ENCODE assay signal across 8 cellular contexts in the genomic region with DNA sequence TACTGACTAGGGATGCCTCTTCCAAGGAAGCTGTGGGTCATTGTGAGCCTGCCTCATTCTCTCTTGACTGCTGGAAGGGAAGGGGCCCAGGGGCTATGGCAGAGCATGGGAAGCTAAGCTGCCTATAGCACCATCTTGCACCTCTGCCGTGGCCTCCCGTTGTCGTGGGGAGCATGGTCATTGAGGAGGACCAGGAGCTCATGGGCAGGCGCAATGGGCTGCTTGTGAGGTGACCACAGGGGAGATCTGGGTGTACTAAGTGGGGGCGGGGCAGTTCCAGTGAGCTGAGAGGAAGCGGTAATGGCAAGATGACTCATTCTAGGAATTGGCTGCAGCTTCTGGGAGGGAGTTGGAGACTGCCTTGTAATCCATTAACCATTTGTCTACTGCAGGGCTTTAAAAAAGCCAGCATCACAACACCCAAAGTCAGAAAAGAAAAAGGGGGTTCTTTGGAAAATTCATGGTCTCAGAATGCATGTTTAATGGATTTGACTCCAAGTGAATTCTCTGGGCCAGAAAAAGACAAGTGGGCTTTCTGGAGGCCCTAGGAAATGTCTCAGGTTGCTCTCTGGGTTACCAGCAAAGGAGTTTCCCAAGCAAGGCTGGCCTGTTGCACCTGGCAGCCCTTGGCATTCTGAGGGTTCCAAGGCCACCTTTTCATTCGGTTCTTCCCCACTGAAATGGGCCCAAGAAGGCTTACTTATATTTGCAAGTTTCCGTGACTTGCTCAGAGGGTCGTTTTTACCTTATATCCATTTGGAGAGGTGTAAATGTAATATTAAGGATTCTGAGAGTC. TPM values are rescaled to one million over a fixed set of nuclear protein-coding genes. Genes with fewer than 3 reads are reported as not detected.
DNase-seq lines count a peak whose midpoint lies in the region; ATAC-seq and TF ChIP-seq lines count a peak whose summit lies in the region.

No MANE protein-coding gene starts in this region.

- POLR2A ChIA-PET in IMR-90 (lab: Charles Lee; ENCODE audit: unreplicated experiment) = interaction anchor here (0.5 to 1.0 kb wide), 3 partner anchors 50 to 148 kb away, joined by 3 to 5 read pairs (median 3); no protein-coding TSS in a partner anchor

- H2AK5ac ChIP-seq in IMR-90 (ENCODE audit: low read depth, low read length) = peak overlapping the region; percentile 83

- H2BK20ac ChIP-seq in IMR-90 (ENCODE audit: low read depth, low read length) = peak overlapping the region; percentile 84

- H3K27me3 ChIP-seq in IMR-90 (ENCODE audit: control insufficient read depth, insufficient read depth, low read length) = no peaks in the 10 kb centered on the region

- H4K91ac ChIP-seq in IMR-90 (ENCODE audit: insufficient read depth, low read depth, low read length) = peak overlapping the region; percentile 82

- peak overlapping the region; percentile 67 for H3K18ac ChIP-seq in IMR-90 (ENCODE audit: low read depth, low read length)

- TF ChIP-seq CTCF in IMR-90 (conservative IDR thresholded peaks at IDR 0.05; ENCODE audit: low read depth, low read length) = no peak
- TF ChIP-seq CTCF in WI38 (IDR thresholded peaks at IDR 0.05; ENCODE audit: low read depth, low read length) = no peak

- peaks cover 27% of the 10 kb centered on the region for H3K4me1 ChIP-seq in IMR-90 (ENCODE audit: control insufficient read depth, insufficient read depth, low read length)

- H3K23ac ChIP-seq in IMR-90 (ENCODE audit: low read depth, low read length) = peak overlapping the region; percentile 53; the same call in 1 of the 2 replicates

- CTCF ChIA-PET in IMR-90 (lab: Yijun Ruan, JAX) = interaction anchor here (0.8 to 2.1 kb wide), 3 partner anchors 53 to 148 kb away, joined by 3 to 7 read pairs (median 3); no protein-coding TSS in a partner anchor

- peak overlapping the region; percentile 29 for H3K14ac ChIP-seq in IMR-90 (replicated peaks; ENCODE audit: low read depth, low read length)

- H3K79me1 ChIP-seq in IMR-90 (ENCODE audit: low read depth in 1 of 2, low read length in 2 of 2) = peaks cover 21 to 77% of the 10 kb centered on the region in 2 experiments

- H3K36me3 ChIP-seq in IMR-90 (ENCODE audit: control insufficient read depth, insufficient read depth, low read length) = peaks cover 16% of the 10 kb centered on the region

- in situ Hi-C loops in IMR-90 (cut with MboI; ENCODE audit: low sequenced_read_pairs) = loop anchor here (5.0 kb wide), 1 partner anchor 149 kb away; no protein-coding TSS in a partner anchor

- no TSS peak for BruUV-seq in IMR-90 (replicated peaks; lab: Mats Ljungman, UMichigan)

- intact Hi-C loops in IMR-90 (cut with micrococcal nuclease) = loop anchor here (1.0 kb wide), 1 partner anchor 46 kb away; no protein-coding TSS in a partner anchor

- H2BK15ac ChIP-seq in IMR-90 (ENCODE audit: low read depth, low read length) = peak overlapping the region; percentile 64; the same call in 2 of the 3 replicates

- H3K4me2 ChIP-seq in IMR-90 (ENCODE audit: low read depth, low read length) = peak overlapping the region; percentile 81

- H3K9me1 ChIP-seq in IMR-90 (ENCODE audit: insufficient read depth, low read length) = peaks cover 26% of the 10 kb centered on the region

- ATAC-seq in IMR-90 (ENCODE audit: low read depth) = peak; percentile 12

- peak overlapping the region; percentile 69 for H4K5ac ChIP-seq in IMR-90 (ENCODE audit: low read depth, low read length)

- dilution Hi-C loops in IMR-90 (cut with HindIII; ENCODE audit: low sequenced_read_pairs, unreplicated experiment) = no loop called here

- peaks cover 85% of the 10 kb centered on the region for H4K20me1 ChIP-seq in IMR-90 (ENCODE audit: insufficient read depth, low read length)

- H3K4ac ChIP-seq in IMR-90 (ENCODE audit: low read depth, low read length) = peak overlapping the region; percentile 76

- WGBS in IMR-90 (ENCODE audit: extremely low coverage in 2 of 2, insufficient read length in 1 of 2), 2 experiments = 0% methylated on average over 3 of the region's 9 CpGs; no CpG with 5 or more reads in 1 of the 2 experiments

- DNase-seq in activated gamma-delta T cell treated with Interleukin-2 at 50 U/mL for 16 hours (peak; percentile 41), activated gamma-delta T cell (lab: John Stamatoyannopoulos, UW) (no peak), IMR-90 (peak; percentile 95), left kidney (ENCODE audit: low read depth, low spot score) (peak; percentile 83), NCI-H510A (lab: John Stamatoyannopoulos, UW) (no peak)
- peak; percentile 45 to 58 for DNase-seq in stimulated activated CD4-positive, alpha-beta T cell treated with anti-CD3 and anti-CD28 coated beads, Interleukin-4, amount 100 ng/mL, for 4 hours

- peak overlapping the region; percentile 48; the same call in 1 of the 2 replicates for H3K56ac ChIP-seq in IMR-90 (ENCODE audit: extremely low read depth, insufficient read depth, low read length)

- peak overlapping the region; percentile 67 for H2BK120ac ChIP-seq in IMR-90 (ENCODE audit: low read depth, low read length)

- H3K9me3 ChIP-seq in IMR-90 (ENCODE audit: control insufficient read depth, insufficient read depth, low read length) = no peaks in the 10 kb centered on the region

- TF ChIP-seq POLR2A in IMR-90 (IDR thresholded peaks at IDR 0.05; ENCODE audit: low read depth, low read length) = peak; percentile 45; the same call in 1 of the 2 replicates

- peak overlapping the region; percentile 85 for H2BK5ac ChIP-seq in IMR-90 (ENCODE audit: low read depth, low read length, poor library complexity, severe bottlenecking)

- H3K4me3 ChIP-seq in IMR-90 (ENCODE audit: insufficient read depth, low read depth, low read length) (peak overlapping the region; percentile 90; the same call in 1 of the 2 replicates), WI38 (ENCODE audit: low read depth, low read length) (peak overlapping the region; percentile 81)

- H3K27ac ChIP-seq in IMR-90 (ENCODE audit: insufficient read depth, low read length) = peak overlapping the region; percentile 73
- peak overlapping the region; percentile 7 for H3K27ac ChIP-seq in cingulate gyrus (ENCODE audit: low read depth, low read length)

- peak overlapping the region; percentile 5; the same call in 1 of the 2 replicates for H3K9ac ChIP-seq in IMR-90 (ENCODE audit: low read depth, low read length)

- peak overlapping the region; percentile 20 to 74; a peak in 3 of 4 replicates for H4K8ac ChIP-seq in IMR-90 (ENCODE audit: low read depth in 2 of 2, low read length in 2 of 2)

- H2AFZ ChIP-seq in IMR-90 (replicated peaks; ENCODE audit: low read length, poor library complexity) = peak overlapping the region; percentile 63

- TF ChIP-seq RAD21 in IMR-90 (IDR thresholded peaks at IDR 0.05; ENCODE audit: low read length) = no peak

- peak overlapping the region; percentile 84 for H2AK9ac ChIP-seq in IMR-90 (replicated peaks; ENCODE audit: low read depth, low read length, poor library complexity)

TF ChIP-seq in IMR-90, 13 proteins besides CTCF, POLR2A, EP300 and RAD21:
- TF ChIP-seq RFX5 (IDR thresholded peaks at IDR 0.05; ENCODE audit: low read depth, low read length) (no peak), MAFK (IDR thresholded peaks at IDR 0.05; ENCODE audit: low read depth, low read length) (no peak), MAZ (IDR thresholded peaks at IDR 0.05; ENCODE audit: borderline replicate concordance, low read depth, low read length) (peak; percentile 54; the same call in 1 of the 2 replicates), FOS (IDR thresholded peaks at IDR 0.05; ENCODE audit: low read depth, low read length) (peak; percentile 76; the same call in 1 of the 2 replicates), RCOR1 (IDR thresholded peaks at IDR 0.05; ENCODE audit: insufficient replicate concordance, low read length) (no peak), BHLHE40 (IDR thresholded peaks at IDR 0.05; ENCODE audit: low read depth, low read length) (peak; percentile 36; the same call in 1 of the 2 replicates), SMC3 (IDR thresholded peaks at IDR 0.05; ENCODE audit: low read depth, low read length) (no peak; the same call in 1 of the 2 replicates), NFE2L2 (IDR thresholded peaks at IDR 0.05; ENCODE audit: low read depth, low read length) (no peak), ELK1 (IDR thresholded peaks at IDR 0.05; ENCODE audit: borderline replicate concordance, low read depth, low read length) (no peak), CEBPB (IDR thresholded peaks at IDR 0.05; ENCODE audit: low read depth, low read length) (no peak), MXI1 (IDR thresholded peaks at IDR 0.05; ENCODE audit: borderline replicate concordance, low read depth, low read length) (no peak), CHD1 (IDR thresholded peaks at IDR 0.05; ENCODE audit: low read depth, low read length) (peak; percentile 84; the same call in 1 of the 2 replicates)
- TF ChIP-seq, protein P1, sequence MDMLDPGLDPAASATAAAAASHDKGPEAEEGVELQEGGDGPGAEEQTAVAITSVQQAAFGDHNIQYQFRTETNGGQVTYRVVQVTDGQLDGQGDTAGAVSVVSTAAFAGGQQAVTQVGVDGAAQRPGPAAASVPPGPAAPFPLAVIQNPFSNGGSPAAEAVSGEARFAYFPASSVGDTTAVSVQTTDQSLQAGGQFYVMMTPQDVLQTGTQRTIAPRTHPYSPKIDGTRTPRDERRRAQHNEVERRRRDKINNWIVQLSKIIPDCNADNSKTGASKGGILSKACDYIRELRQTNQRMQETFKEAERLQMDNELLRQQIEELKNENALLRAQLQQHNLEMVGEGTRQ (IDR thresholded peaks at IDR 0.05; ENCODE audit: low read depth, low read length) = 0 out of 2 replicates have a peak, but pooled peaks have one; percentile 20

RNA-seq across cellular contexts. Expression of gene DUSP5, which starts 3.6 kb away (rescaled TPM):
- 42.1 and 55.3 TPM in 2 replicates for total RNA-seq in IMR-90 (2012; rRNA removed)
- polyA plus RNA-seq in IMR-90 (2012; rRNA removed) = 48.1 and 61.5 TPM in 2 replicates
- 39.0 and 110 TPM in 2 replicates for polyA plus RNA-seq in IMR-90 (2012; cell fraction: cytosol; rRNA removed)
- 239 and 414 TPM in 2 replicates for polyA plus RNA-seq in IMR-90 (2012; cell fraction: nucleus; rRNA removed; ENCODE audit: low replicate concordance)

Comparison
In these comparisons a context has a peak if more than half of its experiments do, and no peak if none do; other contexts are left out.
1. DNase-seq: peak in activated gamma-delta T cell treated with Interleukin-2 at 50 U/mL for 16 hours (single experiment), IMR-90 (single experiment), left kidney (single experiment) and stimulated activated CD4-positive, alpha-beta T cell treated with anti-CD3 and anti-CD28 coated beads, Interleukin-4, amount 100 ng/mL, for 4 hours (2 of 2); none in activated gamma-delta T cell (single experiment) and NCI-H510A (single experiment).